Comparison of ENCODE assay signal across 19 cellular contexts in genomic region chr11:133964946-133965632, GRCh38. TPM values are rescaled to one million over a fixed set of nuclear protein-coding genes. Genes with fewer than 3 reads are reported as not detected.
DNase-seq lines count a peak whose midpoint lies in the region; ATAC-seq and TF ChIP-seq lines count a peak whose summit lies in the region.
"Had no signal": no experiment of that assay in that cellular context is flagged by ENCODE, and none has a peak within 500 bp of the region (broad histone marks: within the 10 kb centered on the region; RNA-seq: fewer than 3 reads in every experiment).

No MANE protein-coding gene starts in this region.

- H3K9me3 ChIP-seq in left lung: no peaks in the 10 kb centered on the region
- H3K9me3 ChIP-seq in neural progenitor cell (ENCODE audit: low read depth): no peaks in the 10 kb centered on the region

- intact Hi-C loops in MCF 10A (cut with micrococcal nuclease) (loop anchor here (5.0 kb wide), 1 partner anchor 38 kb away; no protein-coding TSS in a partner anchor), left lung (cut with DNase I) (no loop called here)

- H3K36me3 Mint-ChIP-seq in HFFc6 (ENCODE audit: low read depth): no peaks in the 10 kb centered on the region
- no peaks in the 10 kb centered on the region for H3K36me3 Mint-ChIP-seq in MCF 10A (ENCODE audit: insufficient read depth, unreplicated experiment)
- H3K36me3 Mint-ChIP-seq in WTC11: no peaks in the 10 kb centered on the region
- H3K36me3 Mint-ChIP-seq in neural progenitor cell: no peaks in the 10 kb centered on the region

- DNase-seq in A172 (ENCODE audit: low spot score) (peak; percentile 78), HFFc6 (peak; percentile 6), MCF 10A (ENCODE audit: unreplicated experiment) (peak; percentile 85), left lung (peak; percentile 39 to 57), WTC11 (ENCODE audit: low spot score) (no peak), neural progenitor cell (ENCODE audit: low spot score) (no peak), COR-L47 (lab: John Stamatoyannopoulos, UW) (no peak)
- DNase-seq: activated CD4-positive, alpha-beta T cell treated with anti-CD3 and anti-CD28 coated beads, Interleukin-2, amount 50 U/mL, for 1 hour; DMS79 treated with DMSO at 0.1 percent for 48 hours; endodermal cell; NCI-H1092 treated with DMSO at 0.1 percent for 48 hours; NCI-H446; PC-9; T-helper 17 cell had no signal

- no peak overlapping the region for H3K27ac Mint-ChIP-seq in HFFc6
- H3K27ac Mint-ChIP-seq in MCF 10A (ENCODE audit: low read depth, unreplicated experiment): peak overlapping the region; percentile 41
- H3K27ac Mint-ChIP-seq in WTC11: no peak overlapping the region
- H3K27ac Mint-ChIP-seq in neural progenitor cell: no peak overlapping the region
- H3K27ac Mint-ChIP-seq: endodermal cell, GM23338, T-helper 17 cell had no signal

- no peak overlapping the region for H2AFZ ChIP-seq in neural progenitor cell (replicated peaks)
- H2AFZ ChIP-seq: GM23338, PC-9 had no signal

- H3K4me3 Mint-ChIP-seq in HFFc6 (no peak overlapping the region), MCF 10A (ENCODE audit: unreplicated experiment) (no peak overlapping the region), WTC11 (no peak overlapping the region), neural progenitor cell (no peak overlapping the region)
- H3K4me3 Mint-ChIP-seq: activated T-helper 17 cell treated with anti-CD3 and anti-CD28 coated beads, Interleukin-2, amount 50 U/mL, for 72 hours; endodermal cell; GM23338; T-helper 17 cell had no signal

- no peak overlapping the region for H3K9ac ChIP-seq in neural progenitor cell

- POLR2A ChIA-PET in MCF 10A (lab: Yijun Ruan, JAX): interaction anchor here (0.7 kb wide), 1 partner anchor 60 kb away, joined by 4 read pairs; no protein-coding TSS in a partner anchor
- POLR2A ChIA-PET in WTC11 (lab: Charles Lee): no interaction called here

- TF ChIP-seq CTCF in HFFc6 (IDR thresholded peaks at IDR 0.05) (no peak), MCF 10A (IDR thresholded peaks at IDR 0.05; ENCODE audit: unreplicated experiment) (no peak), left lung (IDR thresholded peaks at IDR 0.05) (no peak), WTC11 (IDR thresholded peaks at IDR 0.05) (no peak), neural progenitor cell (IDR thresholded peaks at IDR 0.05) (no peak)

- H3K4me2 ChIP-seq in neural progenitor cell: no peak overlapping the region
- H3K4me2 ChIP-seq: GM23338, PC-9 had no signal

- H3K36me3 ChIP-seq in left lung: no peaks in the 10 kb centered on the region
- H3K36me3 ChIP-seq in neural progenitor cell: no peaks in the 10 kb centered on the region

- no peaks in the 10 kb centered on the region for H3F3A ChIP-seq in neural progenitor cell (ENCODE audit: low read depth)

- no peaks in the 10 kb centered on the region for H3K9me3 Mint-ChIP-seq in HFFc6
- no peaks in the 10 kb centered on the region for H3K9me3 Mint-ChIP-seq in MCF 10A (ENCODE audit: unreplicated experiment)
- H3K9me3 Mint-ChIP-seq in WTC11: no peaks in the 10 kb centered on the region
- no peaks in the 10 kb centered on the region for H3K9me3 Mint-ChIP-seq in neural progenitor cell
- H3K9me3 Mint-ChIP-seq: activated T-helper 17 cell treated with anti-CD3 and anti-CD28 coated beads, Interleukin-2, amount 50 U/mL, for 72 hours; endodermal cell had no signal

- no TSS peak for BruUV-seq in MCF 10A (replicated peaks; lab: Mats Ljungman, UMichigan)

- no peak overlapping the region for H3K27ac ChIP-seq in left lung
- H3K27ac ChIP-seq in neural progenitor cell: no peak overlapping the region
- H3K27ac ChIP-seq: HL-60, PC-9 had no signal

- H3K27me3 ChIP-seq in left lung (peaks cover 0 to 25% of the 10 kb centered on the region in 2 donors), neural progenitor cell (peaks cover 48% of the 10 kb centered on the region)

- ATAC-seq in left lung (peak; percentile 95), GM21528 (IDR thresholded peaks at IDR 0.05; ENCODE audit: low FRiP score, unreplicated experiment) (no peak), WTC11 (no peak)
- ATAC-seq: activated T-helper 17 cell treated with anti-CD3 and anti-CD28 coated beads, Interleukin-2, amount 50 U/mL, for 72 hours; GM12878; GM23338; T-helper 17 cell had no signal

- H3K4me1 ChIP-seq in left lung (peaks cover 0 to 5% of the 10 kb centered on the region in 2 donors), neural progenitor cell (peaks cover 10% of the 10 kb centered on the region)

- no peaks in the 10 kb centered on the region for H3K79me2 ChIP-seq in neural progenitor cell (ENCODE audit: low read depth)

- H3K4me1 Mint-ChIP-seq in HFFc6 (ENCODE audit: low read depth): no peaks in the 10 kb centered on the region
- H3K4me1 Mint-ChIP-seq in MCF 10A (ENCODE audit: insufficient read depth, unreplicated experiment): peaks cover 35% of the 10 kb centered on the region
- peaks cover 7% of the 10 kb centered on the region for H3K4me1 Mint-ChIP-seq in WTC11
- peaks cover 16% of the 10 kb centered on the region for H3K4me1 Mint-ChIP-seq in neural progenitor cell
- H3K4me1 Mint-ChIP-seq: endodermal cell had no signal

- H4K20me1 ChIP-seq in neural progenitor cell (ENCODE audit: low read depth): peaks cover 5% of the 10 kb centered on the region

- H3K4me3 ChIP-seq in left lung: no peak overlapping the region
- H3K4me3 ChIP-seq in neural progenitor cell: no peak overlapping the region
- H3K4me3 ChIP-seq: GM12878, GM23338, PC-9 had no signal

- H3K27me3 Mint-ChIP-seq in HFFc6 (ENCODE audit: insufficient read depth) (peaks cover 16% of the 10 kb centered on the region), MCF 10A (ENCODE audit: insufficient read depth, unreplicated experiment) (peaks cover 3% of the 10 kb centered on the region), WTC11 (ENCODE audit: low read depth) (peaks cover 11% of the 10 kb centered on the region), neural progenitor cell (ENCODE audit: insufficient read depth, low read depth) (peaks cover 35% of the 10 kb centered on the region)

- CTCF ChIA-PET in MCF 10A (lab: Yijun Ruan, JAX) (interaction anchor here (0.5 to 1.1 kb wide), 2 partner anchors 20 to 175 kb away, joined by 3 read pairs; no protein-coding TSS in a partner anchor), WTC11 (lab: Charles Lee) (interaction anchor here (2.0 kb wide), 1 partner anchor 17 kb away, joined by 8 read pairs; no protein-coding TSS in a partner anchor)

TF ChIP-seq in WTC11, 78 proteins besides CTCF, POLR2A, EP300 and RAD21:
- no peak for TF ChIP-seq SP1 (CRISPR knock-in tag; conservative IDR thresholded peaks at IDR 0.05)
- TF ChIP-seq ZNF671 (CRISPR knock-in tag; IDR thresholded peaks at IDR 0.05): no peak
- TF ChIP-seq MYBL2 (CRISPR knock-in tag; IDR thresholded peaks at IDR 0.05): no peak
- TF ChIP-seq NR3C1 (CRISPR knock-in tag; conservative IDR thresholded peaks at IDR 0.05; ENCODE audit: low read depth): no peak
- TF ChIP-seq PREB (CRISPR knock-in tag; IDR thresholded peaks at IDR 0.05; ENCODE audit: borderline replicate concordance): no peak
- no peak for TF ChIP-seq IRF1 (CRISPR knock-in tag; IDR thresholded peaks at IDR 0.05)
- no peak for TF ChIP-seq KAT7 (CRISPR knock-in tag; IDR thresholded peaks at IDR 0.05; ENCODE audit: borderline replicate concordance)
- no peak for TF ChIP-seq USF1 (CRISPR knock-in tag; IDR thresholded peaks at IDR 0.05)
- TF ChIP-seq MXD4 (CRISPR knock-in tag; IDR thresholded peaks at IDR 0.05; ENCODE audit: borderline replicate concordance): no peak
- TF ChIP-seq TEAD4 (CRISPR knock-in tag; IDR thresholded peaks at IDR 0.05): no peak
- TF ChIP-seq ZNF512 (CRISPR knock-in tag; IDR thresholded peaks at IDR 0.05; ENCODE audit: borderline replicate concordance): no peak
- no peak for TF ChIP-seq RORB (CRISPR knock-in tag; IDR thresholded peaks at IDR 0.05)

RNA-seq across cellular contexts. Expression of gene IGSF9B, which starts 8.3 kb away (rescaled TPM):
- 0.43 and 0.57 TPM in 2 replicates for total RNA-seq in A172 (2014; rRNA removed; shearing (Covaris generic))
- not detected for total RNA-seq in HFFc6 (2021; fragmentation: NEBNext Ultra II Directional; extraction: Animal tissue kit (Norgen Biotek cat#: 25700))
- 13.9 and 19.7 TPM in 2 replicates for total RNA-seq in MCF 10A (2022)
- total RNA-seq in left lung: 1 to 10 TPM; 8.7 to 9.9 TPM
- total RNA-seq in WTC11 (2021): 52.7 to 57.1 TPM (median 55.2 TPM) in 3 replicates
- total RNA-seq in neural progenitor cell (ENCODE audit: low replicate concordance): 1.3 and 5.4 TPM in 2 replicates
- total RNA-seq: PC-9 had no signal

Comparison
In these comparisons a context has a peak if more than half of its experiments do, and no peak if none do; other contexts are left out.
1. DNase-seq: peak in A172 (single experiment), HFFc6 (single experiment), MCF 10A (single experiment) and left lung (2 of 2); none in WTC11 (single experiment), neural progenitor cell (single experiment) and COR-L47 (single experiment).